In the genomic region with DNA sequence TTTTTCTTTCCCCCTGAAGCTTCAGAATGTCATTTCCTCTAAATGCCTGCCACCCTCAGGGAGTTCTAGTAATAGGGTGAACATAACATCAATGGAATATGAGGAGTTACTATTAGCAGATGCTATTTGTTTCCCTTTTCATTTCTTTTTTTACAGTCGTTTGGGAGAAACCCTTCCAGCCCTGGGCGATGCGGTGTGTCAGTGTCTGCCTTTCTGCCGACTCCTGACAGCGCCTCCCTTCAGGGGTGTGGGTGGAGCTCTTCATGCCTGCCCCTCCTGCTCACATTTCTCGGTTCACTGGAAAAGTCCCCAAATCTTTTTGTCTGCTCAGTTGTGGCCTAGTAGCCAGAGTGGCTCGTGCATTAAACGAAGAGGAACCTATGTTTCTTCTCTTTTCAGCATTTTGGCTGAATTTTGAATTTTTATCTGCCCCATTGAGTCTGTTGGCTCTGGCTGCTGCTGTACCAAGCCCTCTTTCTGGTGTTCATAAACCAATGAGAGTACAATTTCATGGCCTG, we compare ENCODE assay signal across 8 cellular contexts.
DNase-seq lines count a peak whose midpoint lies in the region; ATAC-seq lines count a peak whose summit lies in the region.

No MANE protein-coding gene starts in this region.

- H3K4me3 ChIP-seq in ectodermal cell (ENCODE audit: insufficient read depth, low read depth, low read length) (no peak overlapping the region), mesodermal cell (ENCODE audit: extremely low read depth, insufficient read depth, low read length, poor library complexity, severe bottlenecking) (no peak overlapping the region), aorta (ENCODE audit: low read length in 2 of 2) (no peak overlapping the region)

- peak; percentile 48 to 58 for ATAC-seq in activated T-cell treated with anti-CD3 and anti-CD28 coated beads, Interleukin-2, amount 50 U/mL, for 72 hours (replicated peaks in 1 of 2)
- ATAC-seq in HG02759 (IDR thresholded peaks at IDR 0.05; ENCODE audit: unreplicated experiment) (peak; percentile 94), aorta (ENCODE audit: low FRiP score) (peak; percentile 64), HG02610 (IDR thresholded peaks at IDR 0.05; ENCODE audit: unreplicated experiment) (no peak)

- peaks cover 39% of the 10 kb centered on the region for H3K4me1 Mint-ChIP-seq in activated T-cell treated with anti-CD3 and anti-CD28 coated beads, Interleukin-2, amount 50 U/mL, for 72 hours (ENCODE audit: low read depth)

- peak; percentile 40 to 47 for DNase-seq in activated T-cell treated with anti-CD3 and anti-CD28 coated beads, Interleukin-2, amount 50 U/mL, for 72 hours
- DNase-seq in activated T-cell treated with anti-CD3 and anti-CD28 coated beads, Interleukin-2, amount 50 U/mL, for 1 hour = no peak
- DNase-seq in OCI-M1 (lab: John Stamatoyannopoulos, UW) = peak; percentile 17
- DNase-seq in aorta = peak; percentile 73 to 79

- no peaks in the 10 kb centered on the region for H3K36me3 Mint-ChIP-seq in activated T-cell treated with anti-CD3 and anti-CD28 coated beads, Interleukin-2, amount 50 U/mL, for 72 hours (ENCODE audit: insufficient read depth in 2 of 2)

- no peaks in the 10 kb centered on the region for H3K9me3 Mint-ChIP-seq in activated T-cell treated with anti-CD3 and anti-CD28 coated beads, Interleukin-2, amount 50 U/mL, for 72 hours

- no peaks in the 10 kb centered on the region for H3K27me3 ChIP-seq in ectodermal cell (ENCODE audit: control insufficient read depth, insufficient read depth, low read length, poor library complexity, severe bottlenecking)
- H3K27me3 ChIP-seq in aorta (ENCODE audit: control insufficient read depth in 1 of 2, insufficient read depth in 2 of 2, low read length in 1 of 2) = no peaks in the 10 kb centered on the region

- H3K27ac ChIP-seq in ectodermal cell (ENCODE audit: insufficient read depth, low read depth, low read length, poor library complexity, severe bottlenecking) (peak overlapping the region; percentile 11), mesodermal cell (ENCODE audit: low read depth, low read length, severe bottlenecking) (peak overlapping the region; percentile 51), aorta (ENCODE audit: low read depth in 1 of 2, low read length in 2 of 2) (peak overlapping the region in 1 of 2 donors; percentile 32)

- H3K27ac Mint-ChIP-seq in activated T-cell treated with anti-CD3 and anti-CD28 coated beads, Interleukin-2, amount 50 U/mL, for 72 hours = peak overlapping the region; percentile 69

- H3K36me3 ChIP-seq in ectodermal cell (ENCODE audit: control insufficient read depth, insufficient read depth, low read length) = no peaks in the 10 kb centered on the region
- no peaks in the 10 kb centered on the region for H3K36me3 ChIP-seq in mesodermal cell (ENCODE audit: control insufficient read depth, insufficient read depth, low read length)
- H3K36me3 ChIP-seq in aorta (ENCODE audit: control insufficient read depth in 1 of 2, insufficient read depth in 2 of 2, low read length in 1 of 2) = no peaks in the 10 kb centered on the region

- peaks cover 13% of the 10 kb centered on the region for H3K27me3 Mint-ChIP-seq in activated T-cell treated with anti-CD3 and anti-CD28 coated beads, Interleukin-2, amount 50 U/mL, for 72 hours (ENCODE audit: low read depth)

- H3K9me3 ChIP-seq in ectodermal cell (ENCODE audit: control insufficient read depth, low read length) (no peaks in the 10 kb centered on the region), mesodermal cell (ENCODE audit: control insufficient read depth, low read length) (no peaks in the 10 kb centered on the region), aorta (ENCODE audit: control insufficient read depth, low read length) (no peaks in the 10 kb centered on the region)

- peak overlapping the region; percentile 54 to 71 for H3K4me3 Mint-ChIP-seq in activated T-cell treated with anti-CD3 and anti-CD28 coated beads, Interleukin-2, amount 50 U/mL, for 72 hours

- intact Hi-C loops in aorta (cut with DNase I) = loop anchor here (10.0 kb wide), 2 partner anchors 128 to 182 kb away; no protein-coding TSS in a partner anchor

- H3K4me1 ChIP-seq in ectodermal cell (ENCODE audit: control insufficient read depth, insufficient read depth, low read length) (peaks cover 40% of the 10 kb centered on the region), mesodermal cell (ENCODE audit: control insufficient read depth, insufficient read depth, low read length, poor library complexity, severe bottlenecking) (peaks cover 84% of the 10 kb centered on the region), aorta (ENCODE audit: control insufficient read depth in 1 of 2, insufficient read depth in 2 of 2, low read length in 2 of 2) (peaks cover 3 to 19% of the 10 kb centered on the region in 2 donors)

- WGBS in ectodermal cell, 2 experiments = 2% methylated on average over 8 of the region's 8 CpGs
- WGBS in mesodermal cell (ENCODE audit: insufficient coverage in 2 of 2), 2 experiments = 0 to 2% methylated on average over 5 to 7 of the region's 8 CpGs
- WGBS in aorta, 2 donors = 2 to 6% methylated on average over 8 of the region's 8 CpGs
